Comparison of ENCODE assay signal across 20 cellular contexts in the genomic region with DNA sequence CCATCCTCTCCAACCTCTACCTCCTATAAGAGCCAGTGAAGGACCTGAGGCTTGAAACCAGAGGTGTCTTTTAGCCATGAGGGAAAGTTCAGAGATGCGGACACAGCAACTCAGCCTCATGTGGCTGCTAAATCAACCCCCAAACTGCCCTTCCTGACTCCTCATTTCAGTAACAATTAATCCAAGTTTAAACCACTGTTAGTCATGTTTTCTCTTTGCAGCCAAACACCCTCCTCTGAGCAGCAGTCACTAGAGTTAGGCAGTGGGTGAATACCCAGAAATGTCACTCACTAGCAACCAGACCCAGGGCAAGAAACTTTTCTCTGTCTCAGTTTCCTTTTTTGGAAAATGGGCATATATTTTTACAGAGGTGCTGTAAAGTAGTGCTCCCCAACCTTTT.
A peak's percentile ranks its signal among the peaks of the same experiment; 100 is the strongest.
DNase-seq lines count a peak whose midpoint lies in the region; ATAC-seq and TF ChIP-seq lines count a peak whose summit lies in the region.
"Had no signal": no experiment of that assay in that cellular context is flagged by ENCODE, and none has a peak within 500 bp of the region (broad histone marks: within the 10 kb centered on the region; RNA-seq: fewer than 3 reads in every experiment).

No MANE protein-coding gene starts in this region.

- H3F3A ChIP-seq in GM23248 (ENCODE audit: insufficient read depth): peaks cover 31% of the 10 kb centered on the region
- H3F3A ChIP-seq in smooth muscle cell (ENCODE audit: low read depth): peaks cover 13% of the 10 kb centered on the region

- H3K27ac ChIP-seq in GM23248 (peak overlapping the region; percentile 23), smooth muscle cell (ENCODE audit: low read depth) (no peak overlapping the region)
- H3K27ac ChIP-seq: 22Rv1, adrenal gland, BLaER1, PC-9 had no signal

- no peaks in the 10 kb centered on the region for H3K36me3 Mint-ChIP-seq in T-helper 2 cell treated with Interferon-gamma antibody and Interleukin-4, amounts not matched to agents 5 μg/mL and 100 μg/mL, for 36 hours (ENCODE audit: low read depth)
- no peaks in the 10 kb centered on the region for H3K36me3 Mint-ChIP-seq in activated T-helper 17 cell treated with anti-CD3 and anti-CD28 coated beads, Interleukin-2, amount 50 U/mL, for 72 hours (ENCODE audit: low read depth)
- H3K36me3 Mint-ChIP-seq: naive thymus-derived CD8-positive, alpha-beta T cell had no signal

- in situ Hi-C loops in GM23248 (cut with MboI): no loop called here

- TF ChIP-seq CTCF in smooth muscle cell (IDR thresholded peaks at IDR 0.05; ENCODE audit: borderline replicate concordance, insufficient read depth, poor library complexity, severe bottlenecking): no peak

- WGBS in GM23248 (ENCODE audit: low coverage in 1 of 2, low lambda C conversion rate in 2 of 2, missing lambda C conversion rate in 2 of 2), 2 experiments: 52 to 60% methylated on average over 1 of the region's 1 CpG
- 77% methylated on average over 1 of the region's 1 CpG for WGBS in smooth muscle cell (ENCODE audit: low lambda C conversion rate)

- no peak overlapping the region for H3K4me3 ChIP-seq in GM23248
- no peak overlapping the region for H3K4me3 ChIP-seq in smooth muscle cell
- H3K4me3 ChIP-seq: adrenal gland, BLaER1, heart right ventricle, PC-9, thyroid gland had no signal

- DNase-seq in T-helper 2 cell treated with Interferon-gamma antibody and Interleukin-4, amounts not matched to agents 5 μg/mL and 100 μg/mL, for 36 hours (ENCODE audit: low spot score): peak; percentile 6
- DNase-seq in T-helper 2 cell (no peak), GM23248 (peak; percentile 72), kidney tubule cell (ENCODE audit: low spot score) (peak; percentile 85), smooth muscle cell (lab: John Stamatoyannopoulos, UW; ENCODE audit: unreplicated experiment) (no peak), AML-193 (lab: John Stamatoyannopoulos, UW) (no peak)
- no peak for DNase-seq in effector CD8-positive, alpha-beta T cell (lab: John Stamatoyannopoulos, UW)
- DNase-seq: central memory CD4-positive, alpha-beta T cell; GDM1; mammary epithelial cell; naive thymus-derived CD8-positive, alpha-beta T cell; NCI-H1694; PC-9; T-helper 9 cell had no signal

- H3K4me1 ChIP-seq in GM23248 (ENCODE audit: insufficient read depth): peaks cover 55% of the 10 kb centered on the region
- H3K4me1 ChIP-seq in smooth muscle cell (ENCODE audit: low read depth): peaks cover 7% of the 10 kb centered on the region
- H3K4me1 ChIP-seq: adrenal gland had no signal

- H3K9me3 Mint-ChIP-seq in T-helper 2 cell treated with Interferon-gamma antibody and Interleukin-4, amounts not matched to agents 5 μg/mL and 100 μg/mL, for 36 hours: no peaks in the 10 kb centered on the region
- H3K9me3 Mint-ChIP-seq in activated T-helper 17 cell treated with anti-CD3 and anti-CD28 coated beads, Interleukin-2, amount 50 U/mL, for 72 hours: no peaks in the 10 kb centered on the region

- H3K4me2 ChIP-seq in GM23248 (ENCODE audit: unreplicated experiment): no peak overlapping the region
- no peak overlapping the region for H3K4me2 ChIP-seq in smooth muscle cell
- H3K4me2 ChIP-seq: PC-9 had no signal

- H3K27ac Mint-ChIP-seq in T-helper 2 cell treated with Interferon-gamma antibody and Interleukin-4, amounts not matched to agents 5 μg/mL and 100 μg/mL, for 36 hours: no peak overlapping the region
- H3K27ac Mint-ChIP-seq in activated T-helper 17 cell treated with anti-CD3 and anti-CD28 coated beads, Interleukin-2, amount 50 U/mL, for 72 hours: no peak overlapping the region
- H3K27ac Mint-ChIP-seq: naive thymus-derived CD8-positive, alpha-beta T cell had no signal

- H2AFZ ChIP-seq in GM23248: no peak overlapping the region
- no peak overlapping the region for H2AFZ ChIP-seq in smooth muscle cell (ENCODE audit: low read depth)
- H2AFZ ChIP-seq: PC-9 had no signal

- H3K4me1 Mint-ChIP-seq in T-helper 2 cell treated with Interferon-gamma antibody and Interleukin-4, amounts not matched to agents 5 μg/mL and 100 μg/mL, for 36 hours (ENCODE audit: low read depth): peaks cover 11% of the 10 kb centered on the region
- peaks cover 5% of the 10 kb centered on the region for H3K4me1 Mint-ChIP-seq in activated T-helper 17 cell treated with anti-CD3 and anti-CD28 coated beads, Interleukin-2, amount 50 U/mL, for 72 hours

- H3K9ac ChIP-seq in GM23248: no peak overlapping the region
- H3K9ac ChIP-seq in smooth muscle cell (ENCODE audit: low read depth): no peak overlapping the region
- H3K9ac ChIP-seq: BLaER1 had no signal

- H3K9me2 ChIP-seq in GM23248 (ENCODE audit: insufficient read depth): no peaks in the 10 kb centered on the region

- no peaks in the 10 kb centered on the region for H3K27me3 ChIP-seq in GM23248 (replicated peaks; ENCODE audit: insufficient read depth)
- no peaks in the 10 kb centered on the region for H3K27me3 ChIP-seq in smooth muscle cell (ENCODE audit: low read depth)
- H3K27me3 ChIP-seq: adrenal gland, BLaER1, thyroid gland had no signal

- H3K9me3 ChIP-seq in GM23248 (ENCODE audit: low read depth): no peaks in the 10 kb centered on the region
- H3K9me3 ChIP-seq in smooth muscle cell (replicated peaks; ENCODE audit: low read depth): no peaks in the 10 kb centered on the region
- H3K9me3 ChIP-seq: adrenal gland, BLaER1, heart right ventricle, thyroid gland had no signal

- H4K20me1 ChIP-seq in GM23248 (ENCODE audit: insufficient read depth): no peaks in the 10 kb centered on the region
- H4K20me1 ChIP-seq in smooth muscle cell (ENCODE audit: low read depth): no peaks in the 10 kb centered on the region
- H4K20me1 ChIP-seq: BLaER1 had no signal

- H3K27me3 Mint-ChIP-seq in T-helper 2 cell treated with Interferon-gamma antibody and Interleukin-4, amounts not matched to agents 5 μg/mL and 100 μg/mL, for 36 hours (ENCODE audit: low read depth): peaks cover 2% of the 10 kb centered on the region
- peaks cover 7% of the 10 kb centered on the region for H3K27me3 Mint-ChIP-seq in activated T-helper 17 cell treated with anti-CD3 and anti-CD28 coated beads, Interleukin-2, amount 50 U/mL, for 72 hours
- H3K27me3 Mint-ChIP-seq: naive thymus-derived CD8-positive, alpha-beta T cell had no signal

- peak; percentile 86 for ATAC-seq in activated T-helper 17 cell treated with anti-CD3 and anti-CD28 coated beads, Interleukin-2, amount 50 U/mL, for 72 hours (replicated peaks)
- ATAC-seq: naive thymus-derived CD8-positive, alpha-beta T cell had no signal

- no peaks in the 10 kb centered on the region for H3K79me2 ChIP-seq in GM23248 (ENCODE audit: insufficient read depth)
- no peaks in the 10 kb centered on the region for H3K79me2 ChIP-seq in smooth muscle cell (ENCODE audit: low read depth)

- H3K4me3 Mint-ChIP-seq in T-helper 2 cell treated with Interferon-gamma antibody and Interleukin-4, amounts not matched to agents 5 μg/mL and 100 μg/mL, for 36 hours: no peak overlapping the region
- no peak overlapping the region for H3K4me3 Mint-ChIP-seq in activated T-helper 17 cell treated with anti-CD3 and anti-CD28 coated beads, Interleukin-2, amount 50 U/mL, for 72 hours
- H3K4me3 Mint-ChIP-seq: naive thymus-derived CD8-positive, alpha-beta T cell had no signal

- H3K36me3 ChIP-seq in GM23248 (ENCODE audit: low read depth) (no peaks in the 10 kb centered on the region), smooth muscle cell (ENCODE audit: low read depth) (no peaks in the 10 kb centered on the region)
- H3K36me3 ChIP-seq: adrenal gland, BLaER1, heart right ventricle, thyroid gland had no signal

Comparison
In these comparisons a context has a peak if more than half of its experiments do, and no peak if none do; other contexts are left out.
1. DNase-seq: peak in T-helper 2 cell treated with Interferon-gamma antibody and Interleukin-4, amounts not matched to agents 5 μg/mL and 100 μg/mL, for 36 hours (single experiment), GM23248 (single experiment) and kidney tubule cell (single experiment); none in T-helper 2 cell (0 of 5), effector CD8-positive, alpha-beta T cell (single experiment), smooth muscle cell (single experiment) and AML-193 (0 of 2).